19 cellular contexts compared by ENCODE assay signal in the genomic region with DNA sequence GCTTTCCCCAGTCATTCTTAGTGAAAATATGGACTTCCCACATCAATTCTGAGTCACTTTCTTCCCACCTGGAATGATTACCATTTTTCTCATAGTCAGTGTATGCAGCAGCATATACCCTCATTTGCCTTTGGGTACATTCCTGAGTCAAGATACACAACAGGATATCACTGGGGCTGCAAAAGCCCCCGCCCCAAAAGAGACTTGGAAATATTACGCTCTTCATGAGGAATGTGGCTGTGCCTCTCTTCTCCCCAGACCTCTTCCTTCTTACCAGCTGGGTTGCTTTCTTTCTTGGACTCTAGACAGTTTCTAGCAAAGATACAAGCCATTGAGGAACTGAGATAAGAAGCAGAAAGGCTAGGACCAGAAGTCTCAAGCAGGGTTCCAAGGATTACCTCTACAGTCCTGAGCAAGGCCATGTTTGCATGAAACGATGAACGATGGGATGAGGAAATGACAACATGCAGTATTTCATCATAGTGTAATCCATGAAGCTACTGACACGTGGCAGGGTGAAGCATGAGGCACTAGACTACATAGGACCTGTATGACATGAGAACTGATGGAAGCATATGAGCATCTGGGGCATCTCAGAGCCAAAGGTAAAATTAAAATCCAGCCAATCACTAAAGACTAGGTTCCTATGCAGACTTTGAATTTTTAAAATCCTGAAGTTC.
"Had no signal": no experiment of that assay in that cellular context is flagged by ENCODE, and none has a peak within 500 bp of the region (broad histone marks: within the 10 kb centered on the region; RNA-seq: fewer than 3 reads in every experiment).

No MANE protein-coding gene starts in this region.

- H3K9ac ChIP-seq: neural progenitor cell had no signal

- H3K9me3 ChIP-seq: esophagus squamous epithelium, left lung, lower lobe of right lung, ovary, right atrium auricular region, suprapubic skin, thyroid gland, upper lobe of left lung, uterus had no signal

- H3K4me3 Mint-ChIP-seq: immature natural killer cell; memory B cell; mesothelial cell of epicardium; natural killer cell treated with Interleukin-12 subunit alpha and Interleukin-12 subunit beta and Interleukin-15 and Interleukin-18, amount 100 ng/mL, for 72 hours; neural progenitor cell had no signal

- H3K27ac Mint-ChIP-seq: immature natural killer cell; memory B cell; mesothelial cell of epicardium; natural killer cell treated with Interleukin-12 subunit alpha and Interleukin-12 subunit beta and Interleukin-15 and Interleukin-18, amount 100 ng/mL, for 72 hours; neural progenitor cell had no signal

- H3K36me3 ChIP-seq: esophagus squamous epithelium, left lung, lower lobe of right lung, neural progenitor cell, ovary, right atrium auricular region, suprapubic skin, thyroid gland, upper lobe of left lung, uterus had no signal

- DNase-seq: dermis blood vessel endothelial cell; esophagus squamous epithelium; foreskin keratinocyte; immature natural killer cell; lower lobe of right lung; ovary; small intestine; stimulated activated CD4-positive, alpha-beta T cell treated with anti-CD3 and anti-CD28 coated beads, Interleukin-2, amount 100 ng/mL, for 48 hours; stimulated activated naive CD4-positive, alpha-beta T cell treated with Interleukin-2 at 50 U/mL for 16 hours; thyroid gland; upper lobe of left lung; uterus had no signal

- H3K36me3 Mint-ChIP-seq: immature natural killer cell; memory B cell; mesothelial cell of epicardium; natural killer cell treated with Interleukin-12 subunit alpha and Interleukin-12 subunit beta and Interleukin-15 and Interleukin-18, amount 100 ng/mL, for 72 hours; neural progenitor cell had no signal

- H3K27ac ChIP-seq: esophagus squamous epithelium, foreskin keratinocyte, left lung, lower lobe of right lung, neural progenitor cell, ovary, right atrium auricular region, suprapubic skin, thyroid gland, upper lobe of left lung, uterus had no signal

- H3K4me3 ChIP-seq: esophagus squamous epithelium, left lung, lower lobe of right lung, neural progenitor cell, ovary, right atrium auricular region, suprapubic skin, thyroid gland, upper lobe of left lung, uterus had no signal

- H3K4me1 ChIP-seq: esophagus squamous epithelium, foreskin keratinocyte, left lung, lower lobe of right lung, right atrium auricular region, suprapubic skin, thyroid gland, upper lobe of left lung, uterus had no signal

- H3K9me3 Mint-ChIP-seq: memory B cell; mesothelial cell of epicardium; natural killer cell treated with Interleukin-12 subunit alpha and Interleukin-12 subunit beta and Interleukin-15 and Interleukin-18, amount 100 ng/mL, for 72 hours; neural progenitor cell had no signal

- H2AFZ ChIP-seq: neural progenitor cell had no signal

- ATAC-seq: foreskin keratinocyte; left lung; lower lobe of right lung; natural killer cell treated with Interleukin-12 subunit alpha and Interleukin-12 subunit beta and Interleukin-15 and Interleukin-18, amount 100 ng/mL, for 72 hours had no signal

- H3K4me1 Mint-ChIP-seq: immature natural killer cell, memory B cell had no signal

- H3K27me3 ChIP-seq: left lung, neural progenitor cell, ovary, right atrium auricular region, suprapubic skin, thyroid gland, upper lobe of left lung, uterus had no signal

- H3K4me2 ChIP-seq: neural progenitor cell had no signal
